In the genomic region with DNA sequence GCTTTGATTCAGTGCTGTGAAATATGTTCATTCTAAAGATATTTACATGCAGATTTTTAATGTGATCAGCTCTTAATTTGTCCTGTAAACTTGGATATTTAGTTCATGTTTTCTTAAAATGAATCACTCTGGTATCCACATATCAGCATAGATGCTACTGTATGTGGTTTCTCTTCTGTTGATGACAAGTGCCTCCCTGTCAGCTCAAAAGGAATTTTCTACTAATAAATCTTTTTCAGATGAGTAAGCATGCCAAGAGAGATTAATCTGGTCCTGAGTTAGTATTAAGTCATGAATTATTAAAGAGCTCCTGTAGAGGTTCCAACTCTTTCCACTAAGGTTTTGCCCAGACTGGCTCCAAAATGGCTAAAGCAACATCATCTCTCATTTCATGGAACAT, we compare ENCODE assay signal across 16 cellular contexts.
DNase-seq lines count a peak whose midpoint lies in the region; ATAC-seq and TF ChIP-seq lines count a peak whose summit lies in the region.
"Had no signal": no experiment of that assay in that cellular context is flagged by ENCODE, and none has a peak within 500 bp of the region (broad histone marks: within the 10 kb centered on the region; RNA-seq: fewer than 3 reads in every experiment).

No MANE protein-coding gene starts in this region.

- DNase-seq in AG04449 (ENCODE audit: low read depth, low spot score) (peak; percentile 4), HS-27A (ENCODE audit: low read depth) (peak; percentile 72), astrocyte of the hippocampus (ENCODE audit: low read depth, low spot score) (peak; percentile 59), kidney glomerular epithelial cell (lab: John Stamatoyannopoulos, UW) (peak; percentile 94)
- DNase-seq in effector CD8-positive, alpha-beta T cell (lab: John Stamatoyannopoulos, UW) = no peak
- no peak for DNase-seq in CD4-positive, alpha-beta T cell
- DNase-seq: activated effector memory CD4-positive, alpha-beta T cell treated with Interleukin-2 at 50 U/mL for 16 hours; C1 segment of cervical spinal cord; central memory CD4-positive, alpha-beta T cell; NCI-H2081 treated with DMSO at 0.1 percent for 48 hours; OCI-M1; stimulated activated CD4-positive, alpha-beta T cell treated with anti-CD3 and anti-CD28 coated beads, Interleukin-4, amount 100 ng/mL, for 24 hours; stimulated activated naive CD4-positive, alpha-beta T cell had no signal

- ATAC-seq in GM19455 (IDR thresholded peaks at IDR 0.05; ENCODE audit: unreplicated experiment) = no peak
- ATAC-seq in CD4-positive, alpha-beta T cell (ENCODE audit: poor library complexity) = no peak
- ATAC-seq in GM19463 (IDR thresholded peaks at IDR 0.05; ENCODE audit: unreplicated experiment) = no peak

- H3K4me3 Mint-ChIP-seq in CD4-positive, alpha-beta T cell = no peak overlapping the region

- CTCF ChIA-PET in AG04449 (lab: Yijun Ruan, JAX) = interaction anchor here (0.6 to 1.3 kb wide), 3 partner anchors 12 to 32 kb away, joined by 3 read pairs; no protein-coding TSS in a partner anchor
- CTCF ChIA-PET in CD4-positive, alpha-beta T cell (lab: Charles Lee) = interaction anchor here (0.6 kb wide), 1 partner anchor 593 kb away, joined by 4 read pairs; no protein-coding TSS in a partner anchor

- H3K36me3 Mint-ChIP-seq in CD4-positive, alpha-beta T cell (ENCODE audit: low read depth) = no peaks in the 10 kb centered on the region

- H3K9me3 Mint-ChIP-seq in CD4-positive, alpha-beta T cell = no peaks in the 10 kb centered on the region

- POLR2A ChIA-PET in AG04449 (lab: Yijun Ruan, JAX) = no interaction called here
- POLR2A ChIA-PET in CD4-positive, alpha-beta T cell (lab: Charles Lee) = interaction anchor here (0.6 kb wide), 1 partner anchor 219 kb away, joined by 3 read pairs; no protein-coding TSS in a partner anchor

- H3K27me3 ChIP-seq in CD4-positive, alpha-beta T cell (ENCODE audit: control insufficient read depth, insufficient read depth, low read length) = no peaks in the 10 kb centered on the region

- H3K27ac Mint-ChIP-seq in CD4-positive, alpha-beta T cell = no peak overlapping the region
- H3K27ac Mint-ChIP-seq: progenitor cell of endocrine pancreas had no signal

- H3K4me1 Mint-ChIP-seq in CD4-positive, alpha-beta T cell (ENCODE audit: low read depth) = no peaks in the 10 kb centered on the region

- intact Hi-C loops in CD4-positive, alpha-beta T cell (cut with DNase I, micrococcal nuclease) = no loop called here

- no peak for TF ChIP-seq CTCF in AG04449 (IDR thresholded peaks at IDR 0.05; ENCODE audit: insufficient read depth, low read length, missing control alignments)
- TF ChIP-seq CTCF in CD4-positive, alpha-beta T cell (IDR thresholded peaks at IDR 0.05) = no peak

- no peaks in the 10 kb centered on the region for H3K9me3 ChIP-seq in CD4-positive, alpha-beta T cell (ENCODE audit: control insufficient read depth, low read length)

- no peak overlapping the region for H3K4me3 ChIP-seq in AG04449 (ENCODE audit: low read depth, low read length)

- no peak overlapping the region for H3K27ac ChIP-seq in CD4-positive, alpha-beta T cell (ENCODE audit: low read depth, low read length)

- H3K27me3 Mint-ChIP-seq in CD4-positive, alpha-beta T cell = no peaks in the 10 kb centered on the region
- H3K27me3 Mint-ChIP-seq: progenitor cell of endocrine pancreas had no signal

Comparison
In these comparisons a context has a peak if more than half of its experiments do, and no peak if none do; other contexts are left out.
1. DNase-seq: peak in AG04449 (single experiment), HS-27A (single experiment), astrocyte of the hippocampus (single experiment) and kidney glomerular epithelial cell (single experiment); none in effector CD8-positive, alpha-beta T cell (single experiment) and CD4-positive, alpha-beta T cell (0 of 10).